Comparison of ENCODE assay signal across 1 cellular context in the genomic region with DNA sequence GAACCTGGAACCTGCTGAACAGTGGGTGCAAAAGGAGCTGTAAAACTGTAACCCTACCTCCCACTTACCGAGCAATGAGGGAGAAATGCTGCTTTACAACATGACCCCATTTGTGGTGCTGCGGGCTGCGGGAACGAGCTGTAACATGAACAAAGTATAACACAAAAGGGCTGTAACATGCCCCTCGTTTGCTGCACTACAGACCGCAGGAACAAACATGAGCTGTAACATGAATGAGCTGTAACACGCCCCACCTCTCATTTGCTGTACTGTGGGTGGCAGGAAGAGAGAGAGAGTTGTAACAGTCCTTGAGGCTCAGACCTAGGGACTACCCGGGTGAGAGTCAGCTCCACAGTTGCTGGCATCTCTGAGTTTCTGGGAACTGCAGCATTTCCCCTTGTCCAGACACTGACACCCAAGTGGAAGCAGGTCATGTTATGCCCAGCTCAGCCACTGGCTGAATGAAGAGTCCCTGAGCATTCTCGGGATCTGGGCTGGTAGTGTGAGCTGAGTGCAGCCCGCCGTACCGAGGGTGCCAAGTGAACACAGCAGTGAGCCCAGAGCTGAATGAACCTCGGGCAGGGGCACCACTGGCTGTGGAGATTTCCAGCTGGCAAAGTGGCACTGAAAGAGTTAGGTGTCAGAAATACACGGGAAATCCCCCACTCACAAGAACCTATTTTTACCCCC.
TF ChIP-seq lines count a peak whose summit lies in the region.

No MANE protein-coding gene starts in this region.

TF ChIP-seq in HepG2, 621 proteins besides CTCF, POLR2A, EP300 and RAD21 (continued from another document):
- TF ChIP-seq, protein P1, sequence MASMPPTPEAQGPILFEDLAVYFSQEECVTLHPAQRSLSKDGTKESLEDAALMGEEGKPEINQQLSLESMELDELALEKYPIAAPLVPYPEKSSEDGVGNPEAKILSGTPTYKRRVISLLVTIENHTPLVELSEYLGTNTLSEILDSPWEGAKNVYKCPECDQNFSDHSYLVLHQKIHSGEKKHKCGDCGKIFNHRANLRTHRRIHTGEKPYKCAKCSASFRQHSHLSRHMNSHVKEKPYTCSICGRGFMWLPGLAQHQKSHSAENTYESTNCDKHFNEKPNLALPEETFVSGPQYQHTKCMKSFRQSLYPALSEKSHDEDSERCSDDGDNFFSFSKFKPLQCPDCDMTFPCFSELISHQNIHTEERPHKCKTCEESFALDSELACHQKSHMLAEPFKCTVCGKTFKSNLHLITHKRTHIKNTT (CRISPR knock-in tag; IDR thresholded peaks at IDR 0.05), result no peak
- TF ChIP-seq ZNF660 (CRISPR knock-in tag; IDR thresholded peaks at IDR 0.05; ENCODE audit: borderline replicate concordance, low read depth), result no peak
- TF ChIP-seq, protein P2, sequence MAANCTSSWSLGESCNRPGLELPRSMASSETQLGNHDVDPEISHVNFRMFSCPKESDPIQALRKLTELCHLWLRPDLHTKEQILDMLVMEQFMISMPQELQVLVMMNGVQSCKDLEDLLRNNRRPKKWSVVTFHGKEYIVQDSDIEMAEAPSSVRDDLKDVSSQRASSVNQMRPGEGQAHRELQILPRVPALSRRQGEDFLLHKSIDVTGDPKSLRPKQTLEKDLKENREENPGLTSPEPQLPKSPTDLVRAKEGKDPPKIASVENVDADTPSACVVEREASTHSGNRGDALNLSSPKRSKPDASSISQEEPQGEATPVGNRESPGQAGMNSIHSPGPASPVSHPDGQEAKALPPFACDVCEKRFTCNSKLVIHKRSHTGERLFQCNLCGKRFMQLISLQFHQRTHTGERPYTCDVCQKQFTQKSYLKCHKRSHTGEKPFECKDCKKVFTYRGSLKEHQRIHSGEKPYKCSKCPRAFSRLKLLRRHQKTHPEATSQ (CRISPR knock-in tag; IDR thresholded peaks at IDR 0.05; ENCODE audit: borderline replicate concordance), result no peak
